8 cellular contexts compared by ENCODE assay signal in genomic region chr11:64334764-64335741, GRCh38. TPM values are rescaled to one million over a fixed set of nuclear protein-coding genes. Genes with fewer than 3 reads are reported as not detected.
DNase-seq lines count a peak whose midpoint lies in the region; ATAC-seq and TF ChIP-seq lines count a peak whose summit lies in the region.

No MANE protein-coding gene starts in this region.

- ATAC-seq in HCT116 (peak; percentile 88), gastrocnemius medialis (peak; percentile 94 to 95)

- in situ Hi-C loops in gastrocnemius medialis (cut with MboI; ENCODE audit: low sequenced_read_pairs in 4 of 4) = no loop called here

- peak; percentile 85 for DNase-seq in GM10266 (ENCODE audit: extremely low spot score)
- DNase-seq in HCT116 (ENCODE audit: low read depth, low spot score) = peak; percentile 96
- peak; percentile 96 for DNase-seq in LHCN-M2 (ENCODE audit: low read depth)
- no peak for DNase-seq in esophagus squamous epithelium (lab: John Stamatoyannopoulos, UW)
- DNase-seq in gastrocnemius medialis = peak; percentile 36 to 81
- no peak for DNase-seq in medulla oblongata (ENCODE audit: extremely low spot score)

- no peaks in the 10 kb centered on the region for H4K20me1 ChIP-seq in HCT116 (ENCODE audit: insufficient read depth)

- no peak for TF ChIP-seq POLR2A in HCT116 (IDR thresholded peaks at IDR 0.05; ENCODE audit: borderline replicate concordance, extremely low read depth, insufficient read depth, insufficient read length)
- TF ChIP-seq POLR2A in Raji (IDR thresholded peaks at IDR 0.05; ENCODE audit: insufficient read depth, low read depth, low read length) = peak; percentile 54
- no peak for TF ChIP-seq POLR2A in esophagus squamous epithelium (IDR thresholded peaks at IDR 0.05)
- no peak for TF ChIP-seq POLR2A in gastrocnemius medialis (IDR thresholded peaks at IDR 0.05)

- intact Hi-C loops in HCT116 (cut with micrococcal nuclease) (no loop called here), esophagus squamous epithelium (cut with DNase I) (no loop called here), gastrocnemius medialis (cut with DNase I; ENCODE audit: low total_unique reads) (no loop called here)

- BruUV-seq in HCT116 (replicated peaks; lab: Mats Ljungman, UMichigan) = no TSS peak

- H3K4me2 ChIP-seq in HCT116 (ENCODE audit: low read length) = peak overlapping the region; percentile 67

- H3K4me3 ChIP-seq in ACC112 (ENCODE audit: low read depth, low read length) (no peak overlapping the region), HCT116 (replicated peaks in 1 of 2; ENCODE audit: low read depth in 1 of 2, low read length in 2 of 2) (no peak overlapping the region), esophagus squamous epithelium (no peak overlapping the region), gastrocnemius medialis (no peak overlapping the region)

- H3K27me3 ChIP-seq in ACC112 (ENCODE audit: insufficient read depth, low read length) = no peaks in the 10 kb centered on the region
- H3K27me3 ChIP-seq in HCT116 (ENCODE audit: insufficient read depth, low read length) = no peaks in the 10 kb centered on the region
- H3K27me3 ChIP-seq in esophagus squamous epithelium = no peaks in the 10 kb centered on the region
- H3K27me3 ChIP-seq in gastrocnemius medialis = no peaks in the 10 kb centered on the region

- H3K79me2 ChIP-seq in ACC112 (ENCODE audit: control insufficient read depth, insufficient read depth, low read length, unreplicated experiment) = no peaks in the 10 kb centered on the region
- H3K79me2 ChIP-seq in HCT116 (ENCODE audit: insufficient read depth, low read length) = no peaks in the 10 kb centered on the region

- H3K9ac ChIP-seq in HCT116 (ENCODE audit: low read length) = peak overlapping the region; percentile 14; the same call in 1 of the 2 replicates

- RAD21 ChIA-PET in HCT116 (lab: Charles Lee; ENCODE audit: low non-redundant PET in 1 of 2, low total read pairs in 2 of 2, uncharacterized antibody in 2 of 2, unreplicated experiment in 2 of 2) = interaction anchor here (0.8 to 1.6 kb wide), 3 partner anchors 17 to 31 kb away, joined by 3 to 4 read pairs (median 3); partner anchors contain the start of gene PRDX5 (in 1 of the 2)

- H3K27ac ChIP-seq in ACC112 (ENCODE audit: low read depth, low read length) (peak overlapping the region; percentile 39; the same call in 1 of the 2 replicates), HCT116 (ENCODE audit: low read depth, low read length) (peak overlapping the region; percentile 15), esophagus squamous epithelium (peak overlapping the region; percentile 51 to 88 (median 76)), gastrocnemius medialis (no peak overlapping the region)

- POLR2A ChIA-PET in HCT116 (lab: Charles Lee) = interaction anchor here (0.9 to 5.9 kb wide), 2 partner anchors 18 to 22 kb away, joined by 3 to 77 read pairs; partner anchors contain the start of genes PRDX5 and TRMT112

- no peaks in the 10 kb centered on the region for H3K36me3 ChIP-seq in ACC112 (ENCODE audit: insufficient read depth, low read length)
- no peaks in the 10 kb centered on the region for H3K36me3 ChIP-seq in HCT116 (ENCODE audit: control insufficient read depth in 1 of 2, insufficient read depth in 2 of 2, low read length in 2 of 2)
- H3K36me3 ChIP-seq in esophagus squamous epithelium = no peaks in the 10 kb centered on the region
- no peaks in the 10 kb centered on the region for H3K36me3 ChIP-seq in gastrocnemius medialis

- H3K4me1 ChIP-seq in ACC112 (ENCODE audit: control insufficient read depth, insufficient read depth, low read length, unreplicated experiment) = peaks cover 11% of the 10 kb centered on the region
- H3K4me1 ChIP-seq in HCT116 (ENCODE audit: control insufficient read depth in 1 of 2, insufficient read depth in 2 of 2, low read length in 2 of 2) = peaks cover 29 to 46% of the 10 kb centered on the region in 2 experiments
- peaks cover 12 to 74% (median 20%) of the 10 kb centered on the region in 3 donors for H3K4me1 ChIP-seq in esophagus squamous epithelium
- H3K4me1 ChIP-seq in gastrocnemius medialis = no peaks in the 10 kb centered on the region

- no peak overlapping the region for H2AFZ ChIP-seq in ACC112 (ENCODE audit: low read length, unreplicated experiment)
- H2AFZ ChIP-seq in HCT116 (ENCODE audit: low read depth, low read length, poor library complexity, severe bottlenecking) = no peak overlapping the region

- WGBS in esophagus squamous epithelium, 2 donors = 21 to 34% methylated on average over 12 to 13 of the region's 13 CpGs

- TF ChIP-seq RAD21 in HCT116 (IDR thresholded peaks at IDR 0.05; ENCODE audit: low read depth) = no peak

- H3K9me3 ChIP-seq in HCT116 (ENCODE audit: control insufficient read depth in 1 of 2, insufficient read depth in 1 of 2, low read depth in 1 of 2, low read length in 2 of 2) (no peaks in the 10 kb centered on the region), esophagus squamous epithelium (no peaks in the 10 kb centered on the region), gastrocnemius medialis (no peaks in the 10 kb centered on the region)

- H3K9me2 ChIP-seq in HCT116 (ENCODE audit: insufficient read depth) = no peaks in the 10 kb centered on the region

- peak; percentile 19 for TF ChIP-seq CTCF in GM10266 (IDR thresholded peaks at IDR 0.05; ENCODE audit: control insufficient read depth, insufficient read depth, low read depth, missing control alignments)
- TF ChIP-seq CTCF in HCT116 (IDR thresholded peaks at IDR 0.05 in 2 of 3, conservative IDR thresholded peaks at IDR 0.05 in 1 of 3; ENCODE audit: borderline replicate concordance in 1 of 3, insufficient read depth in 1 of 3, low read depth in 2 of 3, low read length in 2 of 3) = no peak
- TF ChIP-seq CTCF in esophagus squamous epithelium (IDR thresholded peaks at IDR 0.05) = no peak
- no peak for TF ChIP-seq CTCF in gastrocnemius medialis (IDR thresholded peaks at IDR 0.05 in 4 of 5, conservative IDR thresholded peaks at IDR 0.05 in 1 of 5)

- CTCF ChIA-PET in HCT116 (lab: Charles Lee) = interaction anchor here (0.9 to 2.2 kb wide), 4 partner anchors 12 to 31 kb away, joined by 5 to 20 read pairs (median 7); partner anchors contain the start of genes PRDX5 and TRMT112

TF ChIP-seq in HCT116, 20 proteins besides CTCF, POLR2A, EP300 and RAD21:
- TF ChIP-seq YY1 (IDR thresholded peaks at IDR 0.05; ENCODE audit: extremely low read depth, insufficient replicate concordance, low read depth, low read length) (peak; percentile 54), POLR2AphosphoS5 (IDR thresholded peaks at IDR 0.05; ENCODE audit: low read depth, low read length) (peak; percentile 72; the same call in 1 of the 2 replicates), TCF7L2 (IDR thresholded peaks at IDR 0.05; ENCODE audit: borderline replicate concordance, extremely low read depth, insufficient read depth, insufficient read length) (peak; percentile 61), ZBTB33 (IDR thresholded peaks at IDR 0.05; ENCODE audit: extremely low read depth, insufficient replicate concordance, low read length) (peak; percentile 78), CBX3 (IDR thresholded peaks at IDR 0.05; ENCODE audit: low read depth) (no peak)
TF ChIP-seq in HCT116: peak in this region for 4.

RNA-seq across cellular contexts. Expression of gene CCDC88B, which starts 5.0 kb away (rescaled TPM):
- total RNA-seq in HCT116 (2021; ENCODE audit: unreplicated experiment) (14.7 TPM), LHCN-M2 (2014; rRNA removed) (0.63 and 0.71 TPM in 2 replicates), esophagus squamous epithelium (10 to 100 TPM in 3 of 4 donors, 1 to 10 TPM in 1; 7.4 to 14.9 (median 13.7) TPM), gastrocnemius medialis (1 to 10 TPM in 3 of 4 donors, under 1 TPM in 1; 0.98 to 5.2 (median 2.1) TPM)
- 18.7 and 19.8 TPM in 2 replicates for polyA plus RNA-seq in HCT116 (2012)
- polyA plus RNA-seq in LHCN-M2 (2012) = 3.1 TPM

RNA-seq across cellular contexts. Expression of gene PRDX5, which starts 17.1 kb away (rescaled TPM):
- total RNA-seq in HCT116 (2021; ENCODE audit: unreplicated experiment) (267 TPM), LHCN-M2 (2014; rRNA removed) (215 and 240 TPM in 2 replicates), esophagus squamous epithelium (100 to 1,000 TPM; 309 to 602 (median 476) TPM), gastrocnemius medialis (100 to 1,000 TPM; 170 to 257 (median 219) TPM)
- 452 and 454 TPM in 2 replicates for polyA plus RNA-seq in HCT116 (2012)
- polyA plus RNA-seq in LHCN-M2 (2012) = 527 TPM

RNA-seq across cellular contexts. Expression of gene TRMT112, which starts 17.7 kb away (rescaled TPM):
- total RNA-seq in HCT116 (2021; ENCODE audit: unreplicated experiment) (328 TPM), LHCN-M2 (2014; rRNA removed) (261 and 366 TPM in 2 replicates), esophagus squamous epithelium (100 to 1,000 TPM; 202 to 248 (median 211) TPM), gastrocnemius medialis (100 to 1,000 TPM; 133 to 226 (median 194) TPM)
- 348 and 366 TPM in 2 replicates for polyA plus RNA-seq in HCT116 (2012)
- polyA plus RNA-seq in LHCN-M2 (2012) = 391 TPM

RNA-seq across cellular contexts. Expression of gene RPS6KA4, which starts 23.9 kb away (rescaled TPM):
- total RNA-seq in HCT116 (2021; ENCODE audit: unreplicated experiment) (67.3 TPM), LHCN-M2 (2014; rRNA removed) (56.2 and 64.1 TPM in 2 replicates), esophagus squamous epithelium (10 to 100 TPM; 28.6 to 69.8 (median 55.0) TPM), gastrocnemius medialis (10 to 100 TPM; 16.6 to 27.0 (median 17.2) TPM)
- polyA plus RNA-seq in HCT116 (2012) = 47.4 and 53.2 TPM in 2 replicates
- polyA plus RNA-seq in LHCN-M2 (2012) = 45.6 TPM

RNA-seq across cellular contexts. Expression of gene ESRRA, which starts 29.7 kb away (rescaled TPM):
- total RNA-seq in HCT116 (2021; ENCODE audit: unreplicated experiment) = 62.7 TPM
- polyA plus RNA-seq in HCT116 (2012) = 37.8 and 43.4 TPM in 2 replicates
- 58.2 and 59.8 TPM in 2 replicates for total RNA-seq in LHCN-M2 (2014; rRNA removed)
- polyA plus RNA-seq in LHCN-M2 (2012) = 21.6 TPM
- 100 to 1,000 TPM in 2 of 4 donors, 10 to 100 TPM in 2; 81.9 to 131 (median 99.7) TPM for total RNA-seq in esophagus squamous epithelium
- total RNA-seq in gastrocnemius medialis = 100 to 1,000 TPM; 192 to 471 (median 260) TPM

Comparison
In these comparisons a context has a peak if more than half of its experiments do, and no peak if none do; other contexts are left out.
1. H3K27ac ChIP-seq: peak in ACC112 (single experiment), HCT116 (single experiment) and esophagus squamous epithelium (4 of 4); none in gastrocnemius medialis (0 of 4).
2. DNase-seq: peak in GM10266 (single experiment), HCT116 (single experiment), LHCN-M2 (single experiment) and gastrocnemius medialis (2 of 2); none in esophagus squamous epithelium (single experiment) and medulla oblongata (single experiment).